Comparison of ENCODE assay signal across 8 cellular contexts in the genomic region with DNA sequence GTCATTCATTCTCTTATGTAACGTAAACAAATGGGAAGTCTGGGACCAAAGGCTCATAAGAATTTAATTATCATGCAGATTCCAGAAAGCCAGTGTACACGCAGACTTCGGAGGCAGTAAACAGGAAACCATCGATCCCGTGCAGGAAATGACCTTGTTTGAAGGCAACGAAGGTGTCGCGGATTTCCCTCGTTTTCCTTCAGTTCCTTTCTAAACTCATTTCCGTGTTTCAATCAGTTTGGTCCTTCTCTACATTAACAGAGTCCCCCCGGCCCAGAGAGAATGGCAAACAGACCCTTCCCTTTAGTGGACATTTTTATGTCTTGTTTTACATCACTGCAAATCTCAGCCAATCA. TPM values are rescaled to one million over a fixed set of nuclear protein-coding genes. Genes with fewer than 3 reads are reported as not detected.
DNase-seq lines count a peak whose midpoint lies in the region; ATAC-seq and TF ChIP-seq lines count a peak whose summit lies in the region.

No MANE protein-coding gene starts in this region.

- H3K36me3 Mint-ChIP-seq in activated T-helper 2 cell treated with anti-CD3 and anti-CD28 coated beads, Interferon-gamma antibody, Interleukin-2, Interleukin-4, amounts not matched to agents 10 μg/mL and 5 μg/mL and 100 μg/mL, durations not matched to agents 14 hours and 24 hours and 36 hours (ENCODE audit: low read depth) = no peaks in the 10 kb centered on the region

- no peak for TF ChIP-seq CTCF in right atrium auricular region (IDR thresholded peaks at IDR 0.05)
- TF ChIP-seq CTCF in smooth muscle cell (IDR thresholded peaks at IDR 0.05; ENCODE audit: borderline replicate concordance, insufficient read depth, poor library complexity, severe bottlenecking) = no peak

- peak overlapping the region; percentile 54 for H2AFZ ChIP-seq in ACC112 (ENCODE audit: low read length, unreplicated experiment)
- peak overlapping the region; percentile 88 for H2AFZ ChIP-seq in smooth muscle cell (ENCODE audit: low read depth)

- no peaks in the 10 kb centered on the region for H3K27me3 Mint-ChIP-seq in activated T-helper 2 cell treated with anti-CD3 and anti-CD28 coated beads, Interferon-gamma antibody, Interleukin-2, Interleukin-4, amounts not matched to agents 10 μg/mL and 5 μg/mL and 100 μg/mL, durations not matched to agents 14 hours and 24 hours and 36 hours (ENCODE audit: low read depth)

- H3F3A ChIP-seq in smooth muscle cell (ENCODE audit: low read depth) = peaks cover 3% of the 10 kb centered on the region

- no peak for DNase-seq in activated T-helper 2 cell treated with anti-CD3 and anti-CD28 coated beads, Interferon-gamma antibody, Interleukin-2, Interleukin-4, amounts not matched to agents 10 μg/mL and 5 μg/mL and 100 μg/mL, durations not matched to agents 14 hours and 24 hours and 36 hours (ENCODE audit: low spot score)
- DNase-seq in right atrium auricular region (ENCODE audit: low spot score) (no peak), smooth muscle cell (lab: John Stamatoyannopoulos, UW; ENCODE audit: unreplicated experiment) (no peak), OCI-M2 (lab: John Stamatoyannopoulos, UW; ENCODE audit: unreplicated experiment) (no peak), cerebellum (ENCODE audit: low spot score) (no peak)

- H3K27me3 ChIP-seq in ACC112 (ENCODE audit: insufficient read depth, low read length) (no peaks in the 10 kb centered on the region), right atrium auricular region (no peaks in the 10 kb centered on the region), smooth muscle cell (ENCODE audit: low read depth) (no peaks in the 10 kb centered on the region)

- H3K9me3 ChIP-seq in right atrium auricular region (no peaks in the 10 kb centered on the region), smooth muscle cell (replicated peaks; ENCODE audit: low read depth) (no peaks in the 10 kb centered on the region)

- no peaks in the 10 kb centered on the region for H4K20me1 ChIP-seq in smooth muscle cell (ENCODE audit: low read depth)

- peak overlapping the region; percentile 95 for H3K27ac ChIP-seq in ACC112 (ENCODE audit: low read depth, low read length)
- peak overlapping the region; percentile 98 to 100 for H3K27ac ChIP-seq in right atrium auricular region
- peak overlapping the region; percentile 99 for H3K27ac ChIP-seq in smooth muscle cell (ENCODE audit: low read depth)

- peak overlapping the region; percentile 97 for H3K9ac ChIP-seq in smooth muscle cell (ENCODE audit: low read depth)

- peak overlapping the region; percentile 90 for H3K4me2 ChIP-seq in smooth muscle cell

- peak overlapping the region; percentile 85 for H3K4me3 Mint-ChIP-seq in activated T-helper 2 cell treated with anti-CD3 and anti-CD28 coated beads, Interferon-gamma antibody, Interleukin-2, Interleukin-4, amounts not matched to agents 10 μg/mL and 5 μg/mL and 100 μg/mL, durations not matched to agents 14 hours and 24 hours and 36 hours (ENCODE audit: low read depth)

- WGBS in smooth muscle cell (ENCODE audit: low lambda C conversion rate) = 0% methylated on average over 11 of the region's 11 CpGs

- H3K79me2 ChIP-seq in ACC112 (ENCODE audit: control insufficient read depth, insufficient read depth, low read length, unreplicated experiment) = no peaks in the 10 kb centered on the region
- no peaks in the 10 kb centered on the region for H3K79me2 ChIP-seq in smooth muscle cell (ENCODE audit: low read depth)

- peak overlapping the region; percentile 99 for H3K27ac Mint-ChIP-seq in activated T-helper 2 cell treated with anti-CD3 and anti-CD28 coated beads, Interferon-gamma antibody, Interleukin-2, Interleukin-4, amounts not matched to agents 10 μg/mL and 5 μg/mL and 100 μg/mL, durations not matched to agents 14 hours and 24 hours and 36 hours

- H3K4me1 Mint-ChIP-seq in activated T-helper 2 cell treated with anti-CD3 and anti-CD28 coated beads, Interferon-gamma antibody, Interleukin-2, Interleukin-4, amounts not matched to agents 10 μg/mL and 5 μg/mL and 100 μg/mL, durations not matched to agents 14 hours and 24 hours and 36 hours (ENCODE audit: low read depth) = peaks cover 7% of the 10 kb centered on the region

- intact Hi-C loops in activated T-helper 2 cell treated with anti-CD3 and anti-CD28 coated beads, Interferon-gamma antibody, Interleukin-2, Interleukin-4, amounts not matched to agents 10 μg/mL and 5 μg/mL and 100 μg/mL, durations not matched to agents 14 hours and 24 hours and 36 hours (cut with micrococcal nuclease) = loop anchor here (1.0 to 2.0 kb wide), 5 partner anchors 36 to 837 kb away; partner anchors contain the start of genes NECAP1 and PEX5

- H3K4me1 ChIP-seq in ACC112 (ENCODE audit: control insufficient read depth, insufficient read depth, low read length, unreplicated experiment) = peaks cover 3% of the 10 kb centered on the region
- H3K4me1 ChIP-seq in right atrium auricular region = no peaks in the 10 kb centered on the region
- peaks cover 4% of the 10 kb centered on the region for H3K4me1 ChIP-seq in smooth muscle cell (ENCODE audit: low read depth)

- peak overlapping the region; percentile 79 for H3K4me3 ChIP-seq in ACC112 (ENCODE audit: low read depth, low read length)
- H3K4me3 ChIP-seq in right atrium auricular region = peak overlapping the region; percentile 59 to 78
- peak overlapping the region; percentile 62 for H3K4me3 ChIP-seq in smooth muscle cell

- H3K9me3 Mint-ChIP-seq in activated T-helper 2 cell treated with anti-CD3 and anti-CD28 coated beads, Interferon-gamma antibody, Interleukin-2, Interleukin-4, amounts not matched to agents 10 μg/mL and 5 μg/mL and 100 μg/mL, durations not matched to agents 14 hours and 24 hours and 36 hours = no peaks in the 10 kb centered on the region

- ATAC-seq in GM18870 (IDR thresholded peaks at IDR 0.05; ENCODE audit: unreplicated experiment) (peak; percentile 23), HG03066 (IDR thresholded peaks at IDR 0.05; ENCODE audit: low read depth, unreplicated experiment) (peak; percentile 21)

- H3K36me3 ChIP-seq in ACC112 (ENCODE audit: insufficient read depth, low read length) = no peaks in the 10 kb centered on the region
- no peaks in the 10 kb centered on the region for H3K36me3 ChIP-seq in right atrium auricular region
- no peaks in the 10 kb centered on the region for H3K36me3 ChIP-seq in smooth muscle cell (ENCODE audit: low read depth)

RNA-seq across cellular contexts. Expression of gene FOXJ2, which starts 6.3 kb away (rescaled TPM):
- total RNA-seq in activated T-helper 2 cell treated with anti-CD3 and anti-CD28 coated beads, Interferon-gamma antibody, Interleukin-2, Interleukin-4, amounts not matched to agents 10 μg/mL and 5 μg/mL and 100 μg/mL, durations not matched to agents 14 hours and 24 hours and 36 hours = 16.5 and 16.8 TPM in 2 replicates
- 10 to 100 TPM; 19.9 to 22.1 TPM for total RNA-seq in right atrium auricular region
- total RNA-seq in smooth muscle cell = 13.2 and 19.0 TPM in 2 replicates
- 16.3 and 21.5 TPM in 2 replicates for polyA plus RNA-seq in smooth muscle cell
- total RNA-seq in cerebellum = 6.6 TPM

RNA-seq across cellular contexts. Expression of gene C3AR1, which starts 39.9 kb away (rescaled TPM):
- total RNA-seq in activated T-helper 2 cell treated with anti-CD3 and anti-CD28 coated beads, Interferon-gamma antibody, Interleukin-2, Interleukin-4, amounts not matched to agents 10 μg/mL and 5 μg/mL and 100 μg/mL, durations not matched to agents 14 hours and 24 hours and 36 hours = 0.50 and 0.62 TPM in 2 replicates
- 10 to 100 TPM in 1 of 2 donors, 1 to 10 TPM in 1; 3.4 to 10.6 TPM for total RNA-seq in right atrium auricular region
- total RNA-seq in smooth muscle cell = 2.1 and 3.0 TPM in 2 replicates
- polyA plus RNA-seq in smooth muscle cell = 2.6 and 3.2 TPM in 2 replicates
- total RNA-seq in cerebellum = 1.8 TPM

RNA-seq across cellular contexts. Expression of gene NECAP1, which starts 55.8 kb away (rescaled TPM):
- 25.7 and 27.9 TPM in 2 replicates for total RNA-seq in activated T-helper 2 cell treated with anti-CD3 and anti-CD28 coated beads, Interferon-gamma antibody, Interleukin-2, Interleukin-4, amounts not matched to agents 10 μg/mL and 5 μg/mL and 100 μg/mL, durations not matched to agents 14 hours and 24 hours and 36 hours
- total RNA-seq in right atrium auricular region = 10 to 100 TPM; 25.4 to 37.9 TPM
- total RNA-seq in smooth muscle cell = 49.3 and 54.9 TPM in 2 replicates
- polyA plus RNA-seq in smooth muscle cell = 31.7 and 31.9 TPM in 2 replicates
- 102 TPM for total RNA-seq in cerebellum
